8 cellular contexts compared by ENCODE assay signal in genomic region chr6:7188492-7188891, GRCh38.
A peak's percentile ranks its signal among the peaks of the same experiment; 100 is the strongest.
DNase-seq lines count a peak whose midpoint lies in the region; ATAC-seq, FAIRE-seq and TF ChIP-seq lines count a peak whose summit lies in the region.

No MANE protein-coding gene starts in this region.

- no peak for TF ChIP-seq CTCF in keratinocyte (optimal IDR thresholded peaks at IDR 0.05 in 1 of 3, IDR thresholded peaks at IDR 0.05 in 1 of 3, conservative IDR thresholded peaks at IDR 0.05 in 1 of 3; ENCODE audit: extremely low read depth in 1 of 3, insufficient read depth in 2 of 3, low read length in 3 of 3)
- TF ChIP-seq CTCF in uterus (IDR thresholded peaks at IDR 0.05) = no peak
- TF ChIP-seq CTCF in A673 (conservative IDR thresholded peaks at IDR 0.05; ENCODE audit: low read depth, low read length) = no peak
- TF ChIP-seq CTCF in D721Med (IDR thresholded peaks at IDR 0.05; ENCODE audit: insufficient read depth, missing control alignments) = no peak

- H3K9me1 ChIP-seq in keratinocyte (ENCODE audit: control insufficient read depth, extremely low read depth, insufficient read depth, low read length) = no peaks in the 10 kb centered on the region

- TF ChIP-seq POLR2A in uterus (IDR thresholded peaks at IDR 0.05) = no peak

- H3K36me3 ChIP-seq in keratinocyte (ENCODE audit: control insufficient read depth in 2 of 2, extremely low read depth in 1 of 2, insufficient read depth in 2 of 2, low read length in 2 of 2) = peaks cover 23 to 32% of the 10 kb centered on the region in 2 experiments
- no peaks in the 10 kb centered on the region for H3K36me3 ChIP-seq in uterus
- H3K36me3 ChIP-seq in A673 (ENCODE audit: insufficient read depth, low read length, poor library complexity, severe bottlenecking) = peaks cover 56% of the 10 kb centered on the region

- H3K79me2 ChIP-seq in keratinocyte (ENCODE audit: control insufficient read depth, insufficient read depth, low read length) = peaks cover 39% of the 10 kb centered on the region

- BruUV-seq in A673 (replicated peaks; lab: Mats Ljungman, UMichigan) = no TSS peak

- DNase-seq in keratinocyte (ENCODE audit: low read depth, low spot score) (no peak), uterus (no peak), A673 (ENCODE audit: low spot score) (no peak), D721Med (ENCODE audit: insufficient read length, low spot score) (no peak)
- no peak for DNase-seq in stimulated activated naive CD4-positive, alpha-beta T cell treated with Interleukin-2 at 50 U/mL for 16 hours (lab: John Stamatoyannopoulos, UW)

- POLR2A ChIA-PET in A673 (lab: Charles Lee; ENCODE audit: low non-redundant PET) = no interaction called here

- H2AFZ ChIP-seq in keratinocyte (ENCODE audit: control insufficient read depth, low read length) = no peak overlapping the region

- no peaks in the 10 kb centered on the region for H3K27me3 ChIP-seq in keratinocyte (ENCODE audit: control insufficient read depth, extremely low read depth, insufficient read depth, low read length)
- H3K27me3 ChIP-seq in uterus = no peaks in the 10 kb centered on the region
- no peaks in the 10 kb centered on the region for H3K27me3 ChIP-seq in A673 (replicated peaks; ENCODE audit: insufficient read depth, low read depth, low read length, poor library complexity)

- H3K4me2 ChIP-seq in keratinocyte (ENCODE audit: control insufficient read depth, extremely low read depth, insufficient read depth, low read depth, low read length) = no peak overlapping the region

- intact Hi-C loops in uterus (cut with DNase I; ENCODE audit: low total_unique reads) = no loop called here
- intact Hi-C loops in A673 (cut with micrococcal nuclease; ENCODE audit: unreplicated experiment) = no loop called here

- peak; percentile 5 for FAIRE-seq in keratinocyte (lab: Jason Lieb, UNC)
- FAIRE-seq in D721Med (lab: Jason Lieb, UNC) = no peak

- H3K9me3 ChIP-seq in keratinocyte (ENCODE audit: control insufficient read depth, low read depth, low read length) (no peaks in the 10 kb centered on the region), uterus (no peaks in the 10 kb centered on the region), A673 (ENCODE audit: low read depth, low read length, poor library complexity, severe bottlenecking) (no peaks in the 10 kb centered on the region)

- H3K27ac ChIP-seq in keratinocyte (ENCODE audit: control insufficient read depth, insufficient read depth, low read length) (no peak overlapping the region), uterus (no peak overlapping the region), A673 (ENCODE audit: low read depth, low read length, poor library complexity, severe bottlenecking) (no peak overlapping the region)

- H3K4me1 ChIP-seq in keratinocyte (ENCODE audit: control insufficient read depth, extremely low read depth, insufficient read depth, low read length) = no peaks in the 10 kb centered on the region
- H3K4me1 ChIP-seq in uterus = no peaks in the 10 kb centered on the region
- H3K4me1 ChIP-seq in A673 (ENCODE audit: insufficient read depth, low read length, poor library complexity, severe bottlenecking) = no peaks in the 10 kb centered on the region

- peaks cover 2% of the 10 kb centered on the region for H4K20me1 ChIP-seq in keratinocyte (ENCODE audit: control insufficient read depth, extremely low read depth, insufficient read depth, low read length)

- CTCF ChIA-PET in A673 (lab: Charles Lee) = no interaction called here

- ATAC-seq in GM18511 (IDR thresholded peaks at IDR 0.05; ENCODE audit: unreplicated experiment) = peak; percentile 95
- peak; percentile 94 for ATAC-seq in GM21529 (IDR thresholded peaks at IDR 0.05; ENCODE audit: unreplicated experiment)
- peak; percentile 86 for ATAC-seq in HG03469 (IDR thresholded peaks at IDR 0.05; ENCODE audit: unreplicated experiment)

- dilution Hi-C loops in keratinocyte (cut with MboI; ENCODE audit: extremely low pct_ligation_motif_present, low sequenced_read_pairs) = no loop called here

- H3K9ac ChIP-seq in keratinocyte (ENCODE audit: control insufficient read depth, extremely low read depth, insufficient read depth, low read length) = no peak overlapping the region

- H3K4me3 ChIP-seq in keratinocyte (ENCODE audit: control insufficient read depth in 2 of 3, extremely low read depth in 1 of 3, insufficient read depth in 2 of 3, low read depth in 1 of 3, low read length in 3 of 3) (no peak overlapping the region), uterus (no peak overlapping the region), A673 (ENCODE audit: low read depth, low read length, poor library complexity, severe bottlenecking) (no peak overlapping the region)
